8 cellular contexts compared by ENCODE assay signal in the genomic region with DNA sequence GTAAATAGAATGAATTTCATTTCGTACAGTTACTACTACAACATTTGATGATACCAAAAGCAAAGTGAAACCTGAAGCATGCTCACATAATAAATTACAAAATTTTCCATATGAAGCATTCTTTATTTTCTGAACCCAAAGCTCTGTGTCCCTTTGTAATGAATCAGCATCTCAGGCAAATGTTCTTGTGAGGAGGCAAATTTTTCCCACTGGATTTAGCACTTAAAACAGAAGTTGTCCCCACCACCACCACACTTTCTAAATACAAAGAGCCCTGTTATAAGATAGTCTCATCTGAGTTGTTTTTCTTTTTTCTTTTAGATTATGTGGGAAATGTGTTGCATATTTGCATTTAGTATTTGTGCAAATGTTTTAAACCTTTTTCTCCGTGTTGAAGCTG.
DNase-seq lines count a peak whose midpoint lies in the region; ATAC-seq and TF ChIP-seq lines count a peak whose summit lies in the region.

No MANE protein-coding gene starts in this region.

- peak; percentile 22 for ATAC-seq in GM21381 (IDR thresholded peaks at IDR 0.05; ENCODE audit: unreplicated experiment)
- ATAC-seq in HG03095 (IDR thresholded peaks at IDR 0.05; ENCODE audit: unreplicated experiment): no peak
- no peak for ATAC-seq in GM21526 (IDR thresholded peaks at IDR 0.05; ENCODE audit: low FRiP score, unreplicated experiment)
- ATAC-seq in HG02642 (IDR thresholded peaks at IDR 0.05; ENCODE audit: poor library complexity, unreplicated experiment): no peak

- peak overlapping the region; percentile 62 for H3K27ac Mint-ChIP-seq in activated CD4-positive, alpha-beta memory T cell treated with anti-CD3 and anti-CD28 coated beads for 36 hours

- no CpG with 5 or more reads among the region's 2 CpGs for WGBS in iPS DF 6.9 (ENCODE audit: insufficient coverage, insufficient read length)

- H3K36me3 Mint-ChIP-seq in activated CD4-positive, alpha-beta memory T cell treated with anti-CD3 and anti-CD28 coated beads for 36 hours: no peaks in the 10 kb centered on the region

- H3K4me3 ChIP-seq in AG04449 (ENCODE audit: low read depth, low read length) (peak overlapping the region; percentile 59), iPS DF 6.9 (ENCODE audit: low read length) (peak overlapping the region; percentile 30; the same call in 1 of the 2 replicates), skin epidermis (peak overlapping the region; percentile 41 to 57 (median 49))

- peaks cover 2% of the 10 kb centered on the region for H3K9me3 Mint-ChIP-seq in activated CD4-positive, alpha-beta memory T cell treated with anti-CD3 and anti-CD28 coated beads for 36 hours

- CTCF ChIA-PET in AG04449 (lab: Yijun Ruan, JAX): interaction anchor here (0.6 to 2.4 kb wide), 18 partner anchors 9 to 1218 kb away, joined by 3 to 14 read pairs (median 3); partner anchors contain the start of genes BDH2 and SLC39A8
- CTCF ChIA-PET in activated CD4-positive, alpha-beta memory T cell treated with anti-CD3 and anti-CD28 coated beads for 36 hours (lab: Charles Lee): interaction anchor here (0.6 to 2.7 kb wide), 29 partner anchors 9 to 1426 kb away, joined by 3 to 29 read pairs (median 4); partner anchors contain the start of gene SLC39A8

- H3K9me3 ChIP-seq in iPS DF 6.9 (ENCODE audit: control insufficient read depth, insufficient read depth, low read length): no peaks in the 10 kb centered on the region

- no peaks in the 10 kb centered on the region for H3K4me1 ChIP-seq in iPS DF 6.9 (ENCODE audit: control insufficient read depth, insufficient read depth, low read length)

- DNase-seq in AG04449 (ENCODE audit: low read depth, low spot score): no peak
- no peak for DNase-seq in activated CD4-positive, alpha-beta memory T cell treated with anti-CD3 and anti-CD28 coated beads for 36 hours
- no peak for DNase-seq in iPS DF 6.9 (ENCODE audit: low read depth, low spot score)

- POLR2A ChIA-PET in AG04449 (lab: Yijun Ruan, JAX): interaction anchor here (0.6 to 1.0 kb wide), 2 partner anchors 397 to 721 kb away, joined by 3 to 4 read pairs; partner anchors contain the start of gene UBE2D3
- POLR2A ChIA-PET in activated CD4-positive, alpha-beta memory T cell treated with anti-CD3 and anti-CD28 coated beads for 36 hours (lab: Charles Lee): interaction anchor here (1.3 kb wide), 1 partner anchor 85 kb away, joined by 6 read pairs; the partner anchor contains the start of gene SLC39A8

- H3K4me3 Mint-ChIP-seq in activated CD4-positive, alpha-beta memory T cell treated with anti-CD3 and anti-CD28 coated beads for 36 hours: peak overlapping the region; percentile 82

- H3K36me3 ChIP-seq in iPS DF 6.9 (ENCODE audit: control insufficient read depth, insufficient read depth, low read length): no peaks in the 10 kb centered on the region

- H3K27ac ChIP-seq in iPS DF 6.9 (ENCODE audit: low read length): no peak overlapping the region
- peak overlapping the region in 18 of 21 experiments; percentile 7 to 83 (median 70) for H3K27ac ChIP-seq in skin epidermis

- intact Hi-C loops in activated CD4-positive, alpha-beta memory T cell treated with anti-CD3 and anti-CD28 coated beads for 36 hours (cut with micrococcal nuclease): loop anchor here (5.0 kb wide), 1 partner anchor 397 kb away; the partner anchor contains the start of gene UBE2D3

- H3K27me3 Mint-ChIP-seq in activated CD4-positive, alpha-beta memory T cell treated with anti-CD3 and anti-CD28 coated beads for 36 hours: no peaks in the 10 kb centered on the region

- no peaks in the 10 kb centered on the region for H3K27me3 ChIP-seq in iPS DF 6.9 (ENCODE audit: control insufficient read depth, insufficient read depth, low read length)

- peaks cover 8% of the 10 kb centered on the region for H3K4me1 Mint-ChIP-seq in activated CD4-positive, alpha-beta memory T cell treated with anti-CD3 and anti-CD28 coated beads for 36 hours (ENCODE audit: low read depth)

- no peak for TF ChIP-seq CTCF in AG04449 (IDR thresholded peaks at IDR 0.05; ENCODE audit: insufficient read depth, low read length, missing control alignments)
